Comparison of ENCODE assay signal across 8 cellular contexts in the genomic region with DNA sequence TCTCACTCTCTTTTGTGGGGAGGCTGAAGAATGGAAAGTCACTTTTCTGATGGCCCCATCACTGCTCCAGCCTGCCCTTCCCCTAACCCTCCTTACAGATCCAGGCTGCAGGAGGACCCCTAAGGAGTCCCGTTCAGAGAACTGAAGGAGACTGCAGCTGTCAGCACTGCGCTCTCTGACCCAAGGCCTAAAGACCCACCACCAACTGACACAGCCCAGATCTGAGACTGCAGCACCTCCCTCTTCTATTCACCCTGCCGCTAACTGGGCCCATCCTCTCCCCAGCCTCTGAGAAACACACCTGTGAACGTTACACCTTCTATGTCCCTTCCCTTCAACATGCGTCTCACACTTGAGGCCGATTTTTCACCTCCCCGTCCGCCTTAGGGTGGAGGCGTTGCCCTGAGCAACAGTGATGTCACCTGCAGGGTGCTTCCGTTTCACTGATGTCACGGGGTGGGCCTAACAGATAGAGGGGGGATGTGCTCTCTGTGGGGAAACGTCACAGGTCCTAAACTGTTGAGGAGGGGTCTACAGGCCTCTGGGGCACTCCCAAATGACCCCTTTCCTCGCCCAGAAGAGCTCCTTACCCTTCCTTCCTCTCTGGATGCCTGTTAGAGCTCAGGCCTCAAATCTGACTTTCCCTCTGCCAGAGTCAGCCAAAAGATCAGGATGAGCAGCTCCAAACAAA. TPM values are rescaled to one million over a fixed set of nuclear protein-coding genes. Genes with fewer than 3 reads are reported as not detected.
DNase-seq lines count a peak whose midpoint lies in the region; ATAC-seq and TF ChIP-seq lines count a peak whose summit lies in the region.

No MANE protein-coding gene starts in this region.

- H3K27me3 ChIP-seq in H7 (ENCODE audit: control insufficient read depth, insufficient read depth, low read length), result no peaks in the 10 kb centered on the region

- ATAC-seq in HG03460 (IDR thresholded peaks at IDR 0.05; ENCODE audit: unreplicated experiment), result no peak
- ATAC-seq in GM19467 (IDR thresholded peaks at IDR 0.05; ENCODE audit: unreplicated experiment), result no peak

- H3K4me3 ChIP-seq in H7 (ENCODE audit: insufficient read depth, low read depth, low read length), result no peak overlapping the region
- H3K4me3 ChIP-seq in fibroblast of mammary gland (ENCODE audit: control insufficient read depth, low read depth, low read length), result no peak overlapping the region

- TF ChIP-seq CTCF in fibroblast of mammary gland (conservative IDR thresholded peaks at IDR 0.05; ENCODE audit: control insufficient read depth, insufficient read depth, low read depth, low read length), result no peak

- H3K36me3 ChIP-seq in H7 (replicated peaks; ENCODE audit: control insufficient read depth, insufficient read depth, low read length), result no peaks in the 10 kb centered on the region

- DNase-seq in H7, result peak; percentile 34
- peak; percentile 56 for DNase-seq in activated T-cell treated with anti-CD3 and anti-CD28 coated beads for 4 hours
- DNase-seq in fibroblast of mammary gland (ENCODE audit: low read depth), result peak; percentile 25
- DNase-seq in stimulated activated CD4-positive, alpha-beta T cell treated with anti-CD3 and anti-CD28 coated beads, Interleukin-2, amount 100 ng/mL, for 24 hours, result peak; percentile 45 to 52
- no peak for DNase-seq in DMS79 treated with DMSO at 0.1 percent for 48 hours (lab: John Stamatoyannopoulos, UW)
- no peak for DNase-seq in medulla oblongata (ENCODE audit: extremely low spot score)

RNA-seq across cellular contexts. Expression of a gene that starts 5.1 kb away (rescaled TPM):
- 6.7 and 6.9 TPM in 2 replicates for total RNA-seq in H7 (2014; rRNA removed; shearing (Covaris generic))

RNA-seq across cellular contexts. Expression of a gene that starts 20.5 kb away (rescaled TPM):
- total RNA-seq in H7 (2014; rRNA removed; shearing (Covaris generic)), result 0.62 and 2.0 TPM in 2 replicates

Comparison
In these comparisons a context has a peak if more than half of its experiments do, and no peak if none do; other contexts are left out.
1. DNase-seq: peak in H7 (single experiment), activated T-cell treated with anti-CD3 and anti-CD28 coated beads for 4 hours (single experiment), fibroblast of mammary gland (single experiment) and stimulated activated CD4-positive, alpha-beta T cell treated with anti-CD3 and anti-CD28 coated beads, Interleukin-2, amount 100 ng/mL, for 24 hours (2 of 2); none in DMS79 treated with DMSO at 0.1 percent for 48 hours (single experiment) and medulla oblongata (single experiment).